In the genomic region with DNA sequence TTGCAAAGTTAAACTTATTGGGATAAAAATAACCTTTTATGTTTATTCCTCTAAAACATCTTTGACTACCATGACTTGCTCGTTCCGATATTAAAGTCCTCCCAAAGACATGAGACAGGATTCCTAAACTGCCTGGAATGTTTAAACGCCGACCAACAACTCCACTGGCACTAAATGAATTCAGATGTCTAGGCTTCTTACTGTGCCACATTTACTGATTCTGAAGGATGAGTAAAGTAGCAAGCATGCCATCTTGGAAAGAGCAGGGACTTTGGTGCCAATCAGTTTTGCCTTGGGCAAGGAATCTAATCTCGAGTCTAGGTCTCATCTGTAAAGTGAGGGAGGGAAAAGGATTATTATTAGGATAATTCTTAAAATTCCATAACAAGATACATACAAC, we compare ENCODE assay signal across 29 cellular contexts. TPM values are rescaled to one million over a fixed set of nuclear protein-coding genes. Genes with fewer than 3 reads are reported as not detected.
DNase-seq lines count a peak whose midpoint lies in the region; ATAC-seq and TF ChIP-seq lines count a peak whose summit lies in the region.
"Had no signal": no experiment of that assay in that cellular context is flagged by ENCODE, and none has a peak within 500 bp of the region (broad histone marks: within the 10 kb centered on the region; RNA-seq: fewer than 3 reads in every experiment).

No MANE protein-coding gene starts in this region.

- H3F3A ChIP-seq in SK-N-SH (replicated peaks; ENCODE audit: insufficient read depth): peaks cover 11% of the 10 kb centered on the region

- WGBS in SK-N-SH (ENCODE audit: low lambda C conversion rate): 22% methylated on average over 5 of the region's 5 CpGs

- no peak overlapping the region for H3K4me3 Mint-ChIP-seq in CD8-positive, alpha-beta memory T cell
- H3K4me3 Mint-ChIP-seq: activated naive CD4-positive, alpha-beta T cell treated with anti-CD3 and anti-CD28 coated beads, Interleukin-2, amount 50 U/mL, for 24 hours; neural progenitor cell; stimulated activated naive B cell treated with anti-CD40 and anti-IgM and Interleukin-4, amounts not matched to agents 10 μg/mL and 1 μg/mL and 100 μg/mL, for 72 hours; T-cell had no signal

- H3K4me1 ChIP-seq in SK-N-SH (ENCODE audit: control insufficient read depth in 1 of 2, insufficient read depth in 2 of 2, low read depth in 1 of 2, low read length in 1 of 2) (0 out of 4 replicates have a peak, but pooled peaks cover 0 to 6% of the 10 kb centered on the region in 2 experiments), gastrocnemius medialis (peaks cover 0 to 11% of the 10 kb centered on the region in 2 donors)
- H3K4me1 ChIP-seq in CD8-positive, alpha-beta memory T cell (ENCODE audit: insufficient read depth, low read length): no peaks in the 10 kb centered on the region
- H3K4me1 ChIP-seq: colonic mucosa had no signal

- no peaks in the 10 kb centered on the region for H3K9me2 ChIP-seq in SK-N-SH

- H2AFZ ChIP-seq in SK-N-SH (ENCODE audit: low read depth): peak overlapping the region; percentile 7; the same call in 1 of the 2 replicates
- H2AFZ ChIP-seq: neural progenitor cell had no signal

- H3K27ac Mint-ChIP-seq in CD8-positive, alpha-beta memory T cell: peak overlapping the region in 1 of 8 donors; percentile 12
- H3K27ac Mint-ChIP-seq: activated naive CD4-positive, alpha-beta T cell treated with anti-CD3 and anti-CD28 coated beads, Interleukin-2, amount 50 U/mL, for 24 hours; neural progenitor cell; stimulated activated naive B cell treated with anti-CD40 and anti-IgM and Interleukin-4, amounts not matched to agents 10 μg/mL and 1 μg/mL and 100 μg/mL, for 72 hours; T-cell had no signal

- peaks cover 10 to 30% (median 20%) of the 10 kb centered on the region in 3 donors for H3K4me1 Mint-ChIP-seq in CD8-positive, alpha-beta memory T cell
- H3K4me1 Mint-ChIP-seq: stimulated activated naive B cell treated with anti-CD40 and anti-IgM and Interleukin-4, amounts not matched to agents 10 μg/mL and 1 μg/mL and 100 μg/mL, for 72 hours had no signal

- peaks cover 0 to 2% of the 10 kb centered on the region in 2 donors for H3K27me3 Mint-ChIP-seq in CD8-positive, alpha-beta memory T cell
- H3K27me3 Mint-ChIP-seq: stimulated activated naive B cell treated with anti-CD40 and anti-IgM and Interleukin-4, amounts not matched to agents 10 μg/mL and 1 μg/mL and 100 μg/mL, for 72 hours; T-cell had no signal

- no peaks in the 10 kb centered on the region for H3K9me3 ChIP-seq in SK-N-SH
- H3K9me3 ChIP-seq in gastrocnemius medialis: no peaks in the 10 kb centered on the region
- H3K9me3 ChIP-seq in CD8-positive, alpha-beta memory T cell (ENCODE audit: low read length): no peaks in the 10 kb centered on the region
- H3K9me3 ChIP-seq: colonic mucosa had no signal

- H3K4me2 ChIP-seq in SK-N-SH: peak overlapping the region; percentile 36; the same call in 1 of the 2 replicates
- H3K4me2 ChIP-seq: neural progenitor cell had no signal

- no peak for TF ChIP-seq RAD21 in SK-N-SH (IDR thresholded peaks at IDR 0.05; ENCODE audit: low read length)

- H3K9me3 Mint-ChIP-seq in CD8-positive, alpha-beta memory T cell: no peaks in the 10 kb centered on the region
- H3K9me3 Mint-ChIP-seq: activated naive CD4-positive, alpha-beta T cell treated with anti-CD3 and anti-CD28 coated beads, Interleukin-2, amount 50 U/mL, for 24 hours had no signal

- TF ChIP-seq POLR2A in gastrocnemius medialis (IDR thresholded peaks at IDR 0.05): no peak

- CTCF ChIA-PET in SK-N-SH (lab: Yijun Ruan, JAX): no interaction called here
- CTCF ChIA-PET in CD8-positive, alpha-beta memory T cell (lab: Charles Lee): no interaction called here

- POLR2A ChIA-PET in SK-N-SH (lab: Yijun Ruan, JAX): no interaction called here
- POLR2A ChIA-PET in CD8-positive, alpha-beta memory T cell (lab: Charles Lee): no interaction called here

- no peaks in the 10 kb centered on the region for H3K36me3 ChIP-seq in SK-N-SH (replicated peaks in 1 of 2; ENCODE audit: control insufficient read depth in 1 of 2, insufficient read depth in 2 of 2, low read length in 1 of 2)
- H3K36me3 ChIP-seq in gastrocnemius medialis: no peaks in the 10 kb centered on the region
- no peaks in the 10 kb centered on the region for H3K36me3 ChIP-seq in CD8-positive, alpha-beta memory T cell (ENCODE audit: insufficient read depth, low read length)
- H3K36me3 ChIP-seq: cardiac muscle cell, colonic mucosa, neural progenitor cell had no signal

- H4K20me1 ChIP-seq in SK-N-SH (ENCODE audit: insufficient read depth): no peaks in the 10 kb centered on the region

- peak overlapping the region; percentile 69; a peak in 3 of 4 replicates for H3K27ac ChIP-seq in SK-N-SH (ENCODE audit: low read depth in 2 of 2, low read length in 1 of 2)
- H3K27ac ChIP-seq in gastrocnemius medialis: no peak overlapping the region
- no peak overlapping the region for H3K27ac ChIP-seq in CD8-positive, alpha-beta memory T cell (ENCODE audit: low read depth, low read length)
- H3K27ac ChIP-seq: cardiac muscle cell, colonic mucosa, neural progenitor cell had no signal

- intact Hi-C loops in gastrocnemius medialis (cut with DNase I; ENCODE audit: low total_unique reads): no loop called here

- no peaks in the 10 kb centered on the region for H3K79me2 ChIP-seq in SK-N-SH (ENCODE audit: insufficient read depth)

- H3K4me3 ChIP-seq in SK-N-SH (ENCODE audit: low read depth in 2 of 2, low read length in 1 of 2): no peak overlapping the region
- H3K4me3 ChIP-seq in gastrocnemius medialis: no peak overlapping the region
- H3K4me3 ChIP-seq in CD8-positive, alpha-beta memory T cell (ENCODE audit: low read length): no peak overlapping the region
- H3K4me3 ChIP-seq: cardiac muscle cell, colonic mucosa, K562, neural progenitor cell had no signal

- peak in 1 of 2 experiments; percentile 82; a peak in 2 of 4 replicates for TF ChIP-seq EP300 in SK-N-SH (IDR thresholded peaks at IDR 0.05; ENCODE audit: borderline replicate concordance in 1 of 2, low read depth in 1 of 2, low read length in 1 of 2)

- peaks cover 13 to 29% (median 18%) of the 10 kb centered on the region in 3 donors for H3K36me3 Mint-ChIP-seq in CD8-positive, alpha-beta memory T cell
- H3K36me3 Mint-ChIP-seq: neural progenitor cell had no signal

- ATAC-seq in gastrocnemius medialis (no peak), HG02610 (IDR thresholded peaks at IDR 0.05; ENCODE audit: unreplicated experiment) (no peak)
- ATAC-seq: esophagus mucosa, K562, left lobe of liver, Panc1, right cardiac atrium, T-cell had no signal

- TF ChIP-seq CTCF in SK-N-SH (IDR thresholded peaks at IDR 0.05) (no peak), gastrocnemius medialis (IDR thresholded peaks at IDR 0.05 in 4 of 5, conservative IDR thresholded peaks at IDR 0.05 in 1 of 5) (no peak)

- no peaks in the 10 kb centered on the region for H3K27me3 ChIP-seq in SK-N-SH (ENCODE audit: insufficient read depth)
- no peaks in the 10 kb centered on the region for H3K27me3 ChIP-seq in gastrocnemius medialis
- no peaks in the 10 kb centered on the region for H3K27me3 ChIP-seq in CD8-positive, alpha-beta memory T cell (ENCODE audit: insufficient read depth, low read length, poor library complexity, severe bottlenecking)
- H3K27me3 ChIP-seq: cardiac muscle cell, colonic mucosa, neural progenitor cell had no signal

- in situ Hi-C loops in gastrocnemius medialis (cut with MboI; ENCODE audit: low sequenced_read_pairs in 4 of 4): no loop called here

- H3K9ac ChIP-seq in SK-N-SH: no peak overlapping the region
- H3K9ac ChIP-seq: neural progenitor cell had no signal

- DNase-seq in A172 (ENCODE audit: low spot score): peak; percentile 16
- DNase-seq in GM03348 (ENCODE audit: low spot score): peak; percentile 63
- DNase-seq in SK-N-SH: no peak
- peak; percentile 86 for DNase-seq in fibroblast of peridontal ligament (ENCODE audit: extremely low read depth)
- no peak for DNase-seq in gastrocnemius medialis
- no peak for DNase-seq in HuH-7.5 (ENCODE audit: low spot score)
- DNase-seq in CD8-positive, alpha-beta memory T cell: no peak
- DNase-seq: activated CD4-positive, alpha-beta T cell treated with anti-CD3 and anti-CD28 coated beads, Interleukin-2, amount 50 U/mL, for 4 hours; anterior cingulate cortex; C1 segment of cervical spinal cord; colonic mucosa; mesenchymal stem cell; NCI-H1105 treated with DMSO at 0.1 percent for 48 hours; NCI-H2029; NCI-H526 treated with DMSO at 0.1 percent for 48 hours; right cardiac atrium; SIG-M5; stimulated activated CD4-positive, alpha-beta T cell treated with anti-CD3 and anti-CD28 coated beads, Interleukin-12 subunit alpha, Interleukin-12 subunit beta, amount 100 ng/mL, for 4 hours; stimulated activated CD4-positive, alpha-beta T cell treated with anti-CD3 and anti-CD28 coated beads, Interleukin-4, amount 100 ng/mL, for 4 hours; stimulated activated naive B cell treated with anti-CD40 and anti-IgM and Interleukin-4, amounts not matched to agents 10 μg/mL and 1 μg/mL and 100 μg/mL, for 72 hours; T-cell had no signal

TF ChIP-seq in SK-N-SH, 30 proteins besides CTCF, POLR2A, EP300 and RAD21 (continues in another document):
- TF ChIP-seq RXRA (IDR thresholded peaks at IDR 0.05; ENCODE audit: borderline replicate concordance, low read depth) (0 out of 2 replicates have a peak, but pooled peaks have one; percentile 10), FOSL2 (IDR thresholded peaks at IDR 0.05; ENCODE audit: borderline replicate concordance, low read depth) (peak; percentile 76; the same call in 1 of the 2 replicates), JUND (IDR thresholded peaks at IDR 0.05) (peak; percentile 87), TCF12 (IDR thresholded peaks at IDR 0.05) (peak; percentile 98), MEF2A (IDR thresholded peaks at IDR 0.05; ENCODE audit: borderline replicate concordance, low read depth) (peak; percentile 51; the same call in 1 of the 2 replicates), NFIC (IDR thresholded peaks at IDR 0.05; ENCODE audit: borderline replicate concordance) (peak; percentile 91), TEAD4 (IDR thresholded peaks at IDR 0.05; ENCODE audit: borderline replicate concordance, insufficient read depth) (peak; percentile 91)
- TF ChIP-seq, protein P1, sequence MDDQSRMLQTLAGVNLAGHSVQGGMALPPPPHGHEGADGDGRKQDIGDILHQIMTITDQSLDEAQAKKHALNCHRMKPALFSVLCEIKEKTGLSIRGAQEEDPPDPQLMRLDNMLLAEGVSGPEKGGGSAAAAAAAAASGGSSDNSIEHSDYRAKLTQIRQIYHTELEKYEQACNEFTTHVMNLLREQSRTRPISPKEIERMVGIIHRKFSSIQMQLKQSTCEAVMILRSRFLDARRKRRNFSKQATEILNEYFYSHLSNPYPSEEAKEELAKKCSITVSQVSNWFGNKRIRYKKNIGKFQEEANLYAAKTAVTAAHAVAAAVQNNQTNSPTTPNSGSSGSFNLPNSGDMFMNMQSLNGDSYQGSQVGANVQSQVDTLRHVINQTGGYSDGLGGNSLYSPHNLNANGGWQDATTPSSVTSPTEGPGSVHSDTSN (IDR thresholded peaks at IDR 0.05): peak; percentile 88

RNA-seq across cellular contexts. Expression of a gene that starts 25.3 kb away (rescaled TPM):
- total RNA-seq in A172 (2014; rRNA removed; shearing (Covaris generic)): 6.2 and 10.3 TPM in 2 replicates
- polyA plus RNA-seq in SK-N-SH (2012; rRNA removed): 3.0 and 3.8 TPM in 2 replicates
- polyA plus RNA-seq in SK-N-SH (2012; cell fraction: cytosol; rRNA removed): 1.6 and 2.5 TPM in 2 replicates
- 5.4 and 15.8 TPM in 2 replicates for polyA plus RNA-seq in SK-N-SH (2012; cell fraction: nucleus; rRNA removed)
- 1 to 10 TPM in 3 of 4 donors, under 1 TPM in 1; 0.61 to 1.8 (median 1.1) TPM for total RNA-seq in gastrocnemius medialis
- total RNA-seq in CD8-positive, alpha-beta memory T cell: 10 to 100 TPM; 11.6 to 12.5 TPM
- polyA plus RNA-seq in CD8-positive, alpha-beta memory T cell: 3.2 TPM

Comparison
In these comparisons a context has a peak if more than half of its experiments do, and no peak if none do; other contexts are left out.
1. DNase-seq: peak in A172 (single experiment), GM03348 (single experiment) and fibroblast of peridontal ligament (single experiment); none in SK-N-SH (single experiment), gastrocnemius medialis (0 of 2), HuH-7.5 (single experiment) and CD8-positive, alpha-beta memory T cell (0 of 5).
2. H3K27ac ChIP-seq: peak in SK-N-SH (2 of 2); none in gastrocnemius medialis (0 of 4) and CD8-positive, alpha-beta memory T cell (single experiment).